25 cellular contexts compared by ENCODE assay signal in the genomic region with DNA sequence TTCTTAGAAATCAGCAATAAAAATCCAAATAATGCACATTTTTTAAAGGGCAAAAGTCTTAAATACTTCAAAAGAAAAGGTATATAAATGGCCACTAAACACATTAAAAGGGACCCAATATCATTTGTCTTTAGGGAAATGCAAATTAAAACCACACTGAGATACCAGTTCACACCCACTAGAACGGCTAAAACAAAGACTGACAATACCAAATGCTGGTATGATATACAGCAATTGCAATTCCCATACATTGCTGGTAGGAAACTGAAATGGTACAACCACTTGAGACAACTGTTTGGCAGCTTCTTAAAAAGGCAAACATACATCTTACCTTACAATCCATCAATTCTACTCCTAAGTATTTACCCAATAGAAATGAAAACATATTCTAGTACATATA. TPM values are rescaled to one million over a fixed set of nuclear protein-coding genes. Genes with fewer than 3 reads are reported as not detected.
DNase-seq lines count a peak whose midpoint lies in the region; ATAC-seq, FAIRE-seq and TF ChIP-seq lines count a peak whose summit lies in the region.
"Had no signal": no experiment of that assay in that cellular context is flagged by ENCODE, and none has a peak within 500 bp of the region (broad histone marks: within the 10 kb centered on the region; RNA-seq: fewer than 3 reads in every experiment).

No MANE protein-coding gene starts in this region.

- H3K4me2 ChIP-seq in PC-9 = no peak overlapping the region

- H3K79me2 ChIP-seq in PC-9 (ENCODE audit: low read depth) = no peaks in the 10 kb centered on the region

- H4K20me1 ChIP-seq in PC-9 (ENCODE audit: insufficient read depth) = no peaks in the 10 kb centered on the region

- TF ChIP-seq POLR2A in GM12892 (IDR thresholded peaks at IDR 0.05; ENCODE audit: low read depth, low read length) = no peak

- H3K9me2 ChIP-seq in PC-9 (ENCODE audit: insufficient read depth) = no peaks in the 10 kb centered on the region

- H3F3A ChIP-seq in PC-9 (ENCODE audit: insufficient read depth, low read depth) = no peaks in the 10 kb centered on the region

- no peaks in the 10 kb centered on the region for H3K27me3 ChIP-seq in PC-9 (ENCODE audit: insufficient read depth, low read depth)

- peak overlapping the region; percentile 90 for H3K27ac Mint-ChIP-seq in activated naive CD4-positive, alpha-beta T cell treated with anti-CD3 and anti-CD28 coated beads, Interleukin-2, amount 50 U/mL, for 24 hours
- H3K27ac Mint-ChIP-seq in T-helper 17 cell = no peak overlapping the region
- peak overlapping the region; percentile 58 to 61 for H3K27ac Mint-ChIP-seq in natural killer cell treated with Interleukin-12 subunit alpha and Interleukin-12 subunit beta and Interleukin-15 and Interleukin-18, amount 100 ng/mL, for 72 hours
- H3K27ac Mint-ChIP-seq: CD8-positive, alpha-beta T cell had no signal

- H3K27me3 Mint-ChIP-seq in activated naive CD4-positive, alpha-beta T cell treated with anti-CD3 and anti-CD28 coated beads, Interleukin-2, amount 50 U/mL, for 24 hours = no peaks in the 10 kb centered on the region
- no peaks in the 10 kb centered on the region for H3K27me3 Mint-ChIP-seq in T-helper 17 cell
- no peaks in the 10 kb centered on the region for H3K27me3 Mint-ChIP-seq in natural killer cell treated with Interleukin-12 subunit alpha and Interleukin-12 subunit beta and Interleukin-15 and Interleukin-18, amount 100 ng/mL, for 72 hours

- no peak overlapping the region for H2AFZ ChIP-seq in PC-9

- no peak for DNase-seq in activated naive CD4-positive, alpha-beta T cell (lab: John Stamatoyannopoulos, UW)
- DNase-seq in GM12892 (ENCODE audit: insufficient read length) (no peak), T-helper 17 cell (no peak), PC-9 (no peak), HuH-7 (ENCODE audit: low spot score) (no peak), left lobe of liver (ENCODE audit: low spot score) (no peak)
- DNase-seq in natural killer cell treated with Interleukin-12 subunit alpha and Interleukin-12 subunit beta and Interleukin-15 and Interleukin-18, amount 100 ng/mL, for 72 hours (ENCODE audit: low spot score) = no peak
- DNase-seq: AML-193; C1 segment of cervical spinal cord; Caco-2; CD8-positive, alpha-beta T cell; IMR-90; KG1; MM.1S; NCI-H1417; NCI-H1694; NCI-H2029 treated with DMSO at 0.1 percent for 48 hours; NCI-H446 treated with DMSO at 0.1 percent for 48 hours; NCI-H526 treated with DMSO at 0.1 percent for 48 hours; SHP77 had no signal

- intact Hi-C loops in PC-9 (cut with micrococcal nuclease; ENCODE audit: unreplicated experiment) = no loop called here

- no peaks in the 10 kb centered on the region for H3K9me3 Mint-ChIP-seq in activated naive CD4-positive, alpha-beta T cell treated with anti-CD3 and anti-CD28 coated beads, Interleukin-2, amount 50 U/mL, for 24 hours
- no peaks in the 10 kb centered on the region for H3K9me3 Mint-ChIP-seq in natural killer cell treated with Interleukin-12 subunit alpha and Interleukin-12 subunit beta and Interleukin-15 and Interleukin-18, amount 100 ng/mL, for 72 hours
- H3K9me3 Mint-ChIP-seq: CD8-positive, alpha-beta T cell had no signal

- peaks cover 23% of the 10 kb centered on the region for H3K36me3 Mint-ChIP-seq in activated naive CD4-positive, alpha-beta T cell treated with anti-CD3 and anti-CD28 coated beads, Interleukin-2, amount 50 U/mL, for 24 hours
- H3K36me3 Mint-ChIP-seq in T-helper 17 cell (ENCODE audit: low read depth) = no peaks in the 10 kb centered on the region
- H3K36me3 Mint-ChIP-seq in natural killer cell treated with Interleukin-12 subunit alpha and Interleukin-12 subunit beta and Interleukin-15 and Interleukin-18, amount 100 ng/mL, for 72 hours = peaks cover 5% of the 10 kb centered on the region

- peak overlapping the region; percentile 9 for H3K4me3 Mint-ChIP-seq in activated naive CD4-positive, alpha-beta T cell treated with anti-CD3 and anti-CD28 coated beads, Interleukin-2, amount 50 U/mL, for 24 hours
- peak overlapping the region; percentile 36 for H3K4me3 Mint-ChIP-seq in T-helper 17 cell
- peak overlapping the region; percentile 23 for H3K4me3 Mint-ChIP-seq in natural killer cell treated with Interleukin-12 subunit alpha and Interleukin-12 subunit beta and Interleukin-15 and Interleukin-18, amount 100 ng/mL, for 72 hours
- H3K4me3 Mint-ChIP-seq: CD8-positive, alpha-beta T cell had no signal

- CTCF ChIA-PET in PC-9 (lab: Charles Lee) = no interaction called here

- peak; percentile 5 for FAIRE-seq in GM12892 (lab: Jason Lieb, UNC)
- FAIRE-seq: A204.1, HTR-8/SVneo had no signal

- POLR2A ChIA-PET in PC-9 (lab: Charles Lee; ENCODE audit: unreplicated experiment) = no interaction called here

- peaks cover 72% of the 10 kb centered on the region for H3K4me1 Mint-ChIP-seq in activated naive CD4-positive, alpha-beta T cell treated with anti-CD3 and anti-CD28 coated beads, Interleukin-2, amount 50 U/mL, for 24 hours
- peaks cover 27% of the 10 kb centered on the region for H3K4me1 Mint-ChIP-seq in T-helper 17 cell
- peaks cover 23 to 46% of the 10 kb centered on the region in 2 donors for H3K4me1 Mint-ChIP-seq in natural killer cell treated with Interleukin-12 subunit alpha and Interleukin-12 subunit beta and Interleukin-15 and Interleukin-18, amount 100 ng/mL, for 72 hours (ENCODE audit: low read depth in 2 of 2)

- H3K27ac ChIP-seq in PC-9 = no peak overlapping the region
- H3K27ac ChIP-seq: RWPE1 had no signal

- no peak for TF ChIP-seq CTCF in PC-9 (conservative IDR thresholded peaks at IDR 0.05)

- no peaks in the 10 kb centered on the region for H3K4me1 ChIP-seq in PC-9 (replicated peaks; ENCODE audit: insufficient read depth)

- no peaks in the 10 kb centered on the region for H3K9me3 ChIP-seq in T-helper 17 cell (ENCODE audit: control insufficient read depth, low read length, poor library complexity, severe bottlenecking)
- H3K9me3 ChIP-seq in PC-9 (ENCODE audit: insufficient read depth, low read depth) = no peaks in the 10 kb centered on the region
- H3K9me3 ChIP-seq: Caco-2 had no signal

- no TSS peak for BruUV-seq in PC-9 (replicated peaks; lab: Mats Ljungman, UMichigan)

- no peaks in the 10 kb centered on the region for H3K36me3 ChIP-seq in PC-9 (ENCODE audit: low read depth)

- no peak overlapping the region for H3K4me3 ChIP-seq in PC-9

- no peak for ATAC-seq in T-helper 17 cell
- ATAC-seq in natural killer cell treated with Interleukin-12 subunit alpha and Interleukin-12 subunit beta and Interleukin-15 and Interleukin-18, amount 100 ng/mL, for 72 hours = no peak
- no peak for ATAC-seq in left lobe of liver
- ATAC-seq: CD8-positive, alpha-beta T cell; HCT116 had no signal

RNA-seq across cellular contexts. Expression of gene CAMK2D, which starts 33.7 kb away (rescaled TPM):
- 10.2 TPM for polyA plus RNA-seq in GM12892 (2012; ENCODE audit: missing spikeins)
- total RNA-seq in T-helper 17 cell (10 to 100 TPM; 28.6 to 31.6 TPM), PC-9 (2021) (7.1 and 10.5 TPM in 2 replicates), left lobe of liver (19.3 TPM)
- total RNA-seq in natural killer cell treated with Interleukin-12 subunit alpha and Interleukin-12 subunit beta and Interleukin-15 and Interleukin-18, amount 100 ng/mL, for 72 hours = 10 to 100 TPM; 43.0 to 59.6 TPM
